Comparison of ENCODE assay signal across 18 cellular contexts in the genomic region with DNA sequence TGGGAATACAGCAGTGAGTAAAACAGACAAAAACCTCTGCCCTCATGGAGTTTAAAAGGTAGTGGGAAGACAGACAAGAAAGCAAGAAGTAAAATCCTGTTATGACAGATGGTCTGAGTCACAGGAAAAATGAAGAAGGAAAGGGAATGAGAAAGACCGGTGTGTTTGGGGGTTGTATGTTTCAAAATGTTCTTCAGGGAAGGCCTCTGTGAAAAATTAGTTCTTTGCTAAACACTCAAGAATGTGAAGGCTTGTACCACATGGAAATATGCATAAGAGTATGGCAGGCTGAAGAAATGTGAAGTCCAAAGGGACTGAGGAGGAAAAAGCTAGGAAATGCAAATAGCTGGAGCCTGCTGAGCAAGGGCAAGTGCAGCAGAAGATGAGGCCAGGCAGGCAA.
DNase-seq lines count a peak whose midpoint lies in the region; ATAC-seq and TF ChIP-seq lines count a peak whose summit lies in the region.
"Had no signal": no experiment of that assay in that cellular context is flagged by ENCODE, and none has a peak within 500 bp of the region (broad histone marks: within the 10 kb centered on the region; RNA-seq: fewer than 3 reads in every experiment).

No MANE protein-coding gene starts in this region.

- no peak for TF ChIP-seq POLR2A in sigmoid colon (IDR thresholded peaks at IDR 0.05)

- H3K4me3 Mint-ChIP-seq in naive thymus-derived CD8-positive, alpha-beta T cell = no peak overlapping the region
- H3K4me3 Mint-ChIP-seq: activated B cell treated with CpG ODN at 0.5 μM for 24 hours; naive thymus-derived CD4-positive, alpha-beta T cell; T-cell had no signal

- peaks cover 0 to 2% (median 0%) of the 10 kb centered on the region in 5 donors for H3K27me3 Mint-ChIP-seq in naive thymus-derived CD8-positive, alpha-beta T cell
- H3K27me3 Mint-ChIP-seq: activated B cell treated with CpG ODN at 0.5 μM for 24 hours; naive thymus-derived CD4-positive, alpha-beta T cell; T-cell had no signal

- intact Hi-C loops in sigmoid colon (cut with DNase I) = no loop called here

- H3K36me3 Mint-ChIP-seq in naive thymus-derived CD8-positive, alpha-beta T cell = no peaks in the 10 kb centered on the region
- H3K36me3 Mint-ChIP-seq: naive thymus-derived CD4-positive, alpha-beta T cell; T-cell had no signal

- H3K27ac Mint-ChIP-seq in naive thymus-derived CD8-positive, alpha-beta T cell = no peak overlapping the region
- H3K27ac Mint-ChIP-seq: activated B cell treated with CpG ODN at 0.5 μM for 24 hours; naive thymus-derived CD4-positive, alpha-beta T cell; T-cell had no signal

- no peaks in the 10 kb centered on the region for H3K4me1 ChIP-seq in foreskin keratinocyte
- peaks cover 0 to 32% (median 19%) of the 10 kb centered on the region in 4 donors for H3K4me1 ChIP-seq in sigmoid colon
- H3K4me1 ChIP-seq: BE2C, left ventricle myocardium inferior, transverse colon had no signal

- H3K4me1 Mint-ChIP-seq in naive thymus-derived CD8-positive, alpha-beta T cell = no peaks in the 10 kb centered on the region
- H3K4me1 Mint-ChIP-seq: activated B cell treated with CpG ODN at 0.5 μM for 24 hours; naive thymus-derived CD4-positive, alpha-beta T cell; T-cell had no signal

- peak; percentile 28 for ATAC-seq in foreskin keratinocyte
- no peak for ATAC-seq in naive thymus-derived CD8-positive, alpha-beta T cell
- ATAC-seq: naive thymus-derived CD4-positive, alpha-beta T cell; T-cell had no signal

- H3K27ac ChIP-seq in foreskin keratinocyte (no peak overlapping the region), sigmoid colon (peak overlapping the region; percentile 1 to 53 (median 37))
- H3K27ac ChIP-seq: left ventricle myocardium inferior, transverse colon had no signal

- no peak overlapping the region for H3K4me3 ChIP-seq in sigmoid colon
- H3K4me3 ChIP-seq: left ventricle myocardium inferior, transverse colon had no signal

- DNase-seq in EH (ENCODE audit: low read depth) (peak; percentile 81), astrocyte of the hippocampus (ENCODE audit: low read depth, low spot score) (peak; percentile 59), foreskin keratinocyte (peak; percentile 25 to 61), sigmoid colon (no peak), NCI-H526 treated with DMSO at 0.1 percent for 48 hours (lab: John Stamatoyannopoulos, UW) (no peak), GM19238 (ENCODE audit: insufficient read length, low spot score) (no peak)
- no peak for DNase-seq in stimulated activated CD4-positive, alpha-beta T cell treated with anti-CD3 and anti-CD28 coated beads, Interleukin-2, amount 100 ng/mL, for 48 hours
- DNase-seq in naive thymus-derived CD8-positive, alpha-beta T cell = no peak
- DNase-seq: activated B cell treated with CpG ODN at 0.5 μM for 24 hours; activated gamma-delta T cell treated with Interleukin-2 at 50 U/mL for 16 hours; BE2C; central memory CD4-positive, alpha-beta T cell; left ventricle myocardium inferior; naive thymus-derived CD4-positive, alpha-beta T cell; RPMI8226; stimulated activated CD4-positive, alpha-beta T cell treated with anti-CD3 and anti-CD28 coated beads, Interleukin-1b, Interleukin-23, amount 100 ng/mL, for 48 hours; T-cell; transverse colon had no signal

- TF ChIP-seq CTCF in foreskin keratinocyte (conservative IDR thresholded peaks at IDR 0.05) (no peak), sigmoid colon (IDR thresholded peaks at IDR 0.05) (no peak)

- H3K9me3 ChIP-seq in sigmoid colon = no peaks in the 10 kb centered on the region
- H3K9me3 ChIP-seq: BE2C, left ventricle myocardium inferior, transverse colon had no signal

- H3K9me3 Mint-ChIP-seq in naive thymus-derived CD8-positive, alpha-beta T cell = no peaks in the 10 kb centered on the region

- no peaks in the 10 kb centered on the region for H3K36me3 ChIP-seq in sigmoid colon
- H3K36me3 ChIP-seq: BE2C, left ventricle myocardium inferior, transverse colon had no signal

- TF ChIP-seq EP300 in sigmoid colon (IDR thresholded peaks at IDR 0.05) = no peak

- H3K27me3 ChIP-seq in foreskin keratinocyte = no peaks in the 10 kb centered on the region
- no peaks in the 10 kb centered on the region for H3K27me3 ChIP-seq in sigmoid colon
- H3K27me3 ChIP-seq: BE2C, transverse colon had no signal

- 80 to 83% methylated on average over 1 of the region's 1 CpG for WGBS in sigmoid colon, 2 donors

- POLR2A ChIA-PET in naive thymus-derived CD8-positive, alpha-beta T cell (lab: Charles Lee) = no interaction called here

Comparison
In these comparisons a context has a peak if more than half of its experiments do, and no peak if none do; other contexts are left out.
1. DNase-seq: peak in EH (single experiment), astrocyte of the hippocampus (single experiment) and foreskin keratinocyte (2 of 2); none in sigmoid colon (single experiment), NCI-H526 treated with DMSO at 0.1 percent for 48 hours (single experiment), stimulated activated CD4-positive, alpha-beta T cell treated with anti-CD3 and anti-CD28 coated beads, Interleukin-2, amount 100 ng/mL, for 48 hours (0 of 2), GM19238 (single experiment) and naive thymus-derived CD8-positive, alpha-beta T cell (0 of 10).